ENCODE assay signal across 1 cellular context in the genomic region with DNA sequence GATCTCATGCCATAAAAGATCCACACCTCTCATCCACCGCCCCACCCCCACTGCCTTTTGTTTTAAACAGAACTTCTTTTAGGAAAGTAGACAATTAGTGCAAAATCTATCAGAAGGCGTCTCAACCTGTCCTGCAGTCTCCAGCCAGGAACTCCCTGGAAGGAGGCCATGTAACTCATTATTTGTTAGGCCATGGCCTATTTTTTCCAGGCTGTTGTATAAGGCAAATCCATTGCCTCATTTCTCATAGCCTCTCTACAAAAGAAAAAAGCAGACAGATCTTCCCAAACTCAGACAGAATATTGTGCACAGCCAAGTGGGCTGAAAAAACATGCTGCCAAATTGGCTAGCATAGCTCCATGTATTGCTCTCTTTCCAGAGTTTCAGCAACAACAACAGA.
TF ChIP-seq lines count a peak whose summit lies in the region.

No MANE protein-coding gene starts in this region.

TF ChIP-seq in GM23338, 12 proteins besides CTCF, POLR2A, EP300 and RAD21 (continued from another document):
- TF ChIP-seq, protein P1, sequence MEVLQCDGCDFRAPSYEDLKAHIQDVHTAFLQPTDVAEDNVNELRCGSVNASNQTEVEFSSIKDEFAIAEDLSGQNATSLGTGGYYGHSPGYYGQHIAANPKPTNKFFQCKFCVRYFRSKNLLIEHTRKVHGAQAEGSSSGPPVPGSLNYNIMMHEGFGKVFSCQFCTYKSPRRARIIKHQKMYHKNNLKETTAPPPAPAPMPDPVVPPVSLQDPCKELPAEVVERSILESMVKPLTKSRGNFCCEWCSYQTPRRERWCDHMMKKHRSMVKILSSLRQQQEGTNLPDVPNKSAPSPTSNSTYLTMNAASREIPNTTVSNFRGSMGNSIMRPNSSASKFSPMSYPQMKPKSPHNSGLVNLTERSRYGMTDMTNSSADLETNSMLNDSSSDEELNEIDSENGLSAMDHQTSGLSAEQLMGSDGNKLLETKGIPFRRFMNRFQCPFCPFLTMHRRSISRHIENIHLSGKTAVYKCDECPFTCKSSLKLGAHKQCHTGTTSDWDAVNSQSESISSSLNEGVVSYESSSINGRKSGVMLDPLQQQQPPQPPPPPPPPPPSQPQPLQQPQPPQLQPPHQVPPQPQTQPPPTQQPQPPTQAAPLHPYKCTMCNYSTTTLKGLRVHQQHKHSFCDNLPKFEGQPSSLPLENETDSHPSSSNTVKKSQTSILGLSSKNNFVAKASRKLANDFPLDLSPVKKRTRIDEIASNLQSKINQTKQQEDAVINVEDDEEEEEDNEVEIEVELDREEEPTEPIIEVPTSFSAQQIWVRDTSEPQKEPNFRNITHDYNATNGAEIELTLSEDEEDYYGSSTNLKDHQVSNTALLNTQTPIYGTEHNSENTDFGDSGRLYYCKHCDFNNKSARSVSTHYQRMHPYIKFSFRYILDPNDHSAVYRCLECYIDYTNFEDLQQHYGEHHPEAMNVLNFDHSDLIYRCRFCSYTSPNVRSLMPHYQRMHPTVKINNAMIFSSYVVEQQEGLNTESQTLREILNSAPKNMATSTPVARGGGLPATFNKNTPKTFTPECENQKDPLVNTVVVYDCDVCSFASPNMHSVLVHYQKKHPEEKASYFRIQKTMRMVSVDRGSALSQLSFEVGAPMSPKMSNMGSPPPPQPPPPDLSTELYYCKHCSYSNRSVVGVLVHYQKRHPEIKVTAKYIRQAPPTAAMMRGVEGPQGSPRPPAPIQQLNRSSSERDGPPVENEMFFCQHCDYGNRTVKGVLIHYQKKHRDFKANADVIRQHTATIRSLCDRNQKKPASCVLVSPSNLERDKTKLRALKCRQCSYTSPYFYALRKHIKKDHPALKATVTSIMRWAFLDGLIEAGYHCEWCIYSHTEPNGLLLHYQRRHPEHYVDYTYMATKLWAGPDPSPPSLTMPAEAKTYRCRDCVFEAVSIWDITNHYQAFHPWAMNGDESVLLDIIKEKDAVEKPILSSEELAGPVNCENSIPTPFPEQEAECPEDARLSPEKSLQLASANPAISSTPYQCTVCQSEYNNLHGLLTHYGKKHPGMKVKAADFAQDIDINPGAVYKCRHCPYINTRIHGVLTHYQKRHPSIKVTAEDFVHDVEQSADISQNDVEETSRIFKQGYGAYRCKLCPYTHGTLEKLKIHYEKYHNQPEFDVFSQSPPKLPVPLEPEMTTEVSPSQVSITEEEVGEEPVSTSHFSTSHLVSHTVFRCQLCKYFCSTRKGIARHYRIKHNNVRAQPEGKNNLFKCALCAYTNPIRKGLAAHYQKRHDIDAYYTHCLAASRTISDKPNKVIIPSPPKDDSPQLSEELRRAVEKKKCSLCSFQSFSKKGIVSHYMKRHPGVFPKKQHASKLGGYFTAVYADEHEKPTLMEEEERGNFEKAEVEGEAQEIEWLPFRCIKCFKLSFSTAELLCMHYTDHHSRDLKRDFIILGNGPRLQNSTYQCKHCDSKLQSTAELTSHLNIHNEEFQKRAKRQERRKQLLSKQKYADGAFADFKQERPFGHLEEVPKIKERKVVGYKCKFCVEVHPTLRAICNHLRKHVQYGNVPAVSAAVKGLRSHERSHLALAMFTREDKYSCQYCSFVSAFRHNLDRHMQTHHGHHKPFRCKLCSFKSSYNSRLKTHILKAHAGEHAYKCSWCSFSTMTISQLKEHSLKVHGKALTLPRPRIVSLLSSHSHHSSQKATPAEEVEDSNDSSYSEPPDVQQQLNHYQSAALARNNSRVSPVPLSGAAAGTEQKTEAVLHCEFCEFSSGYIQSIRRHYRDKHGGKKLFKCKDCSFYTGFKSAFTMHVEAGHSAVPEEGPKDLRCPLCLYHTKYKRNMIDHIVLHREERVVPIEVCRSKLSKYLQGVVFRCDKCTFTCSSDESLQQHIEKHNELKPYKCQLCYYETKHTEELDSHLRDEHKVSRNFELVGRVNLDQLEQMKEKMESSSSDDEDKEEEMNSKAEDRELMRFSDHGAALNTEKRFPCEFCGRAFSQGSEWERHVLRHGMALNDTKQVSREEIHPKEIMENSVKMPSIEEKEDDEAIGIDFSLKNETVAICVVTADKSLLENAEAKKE (CRISPR knock-in tag; IDR thresholded peaks at IDR 0.05), result no peak
- TF ChIP-seq EZH2 (IDR thresholded peaks at IDR 0.05; ENCODE audit: low read depth, unreplicated experiment) (no peak), STAT1 (IDR thresholded peaks at IDR 0.05; ENCODE audit: unreplicated experiment) (no peak), ZNF114 (CRISPR knock-in tag; IDR thresholded peaks at IDR 0.05) (no peak), NANOG (IDR thresholded peaks at IDR 0.05; ENCODE audit: borderline replicate concordance) (no peak)
